ENCODE assay signal across 14 cellular contexts in genomic region chr4:118811008-118811764, GRCh38. TPM values are rescaled to one million over a fixed set of nuclear protein-coding genes. Genes with fewer than 3 reads are reported as not detected.
DNase-seq lines count a peak whose midpoint lies in the region; ATAC-seq and TF ChIP-seq lines count a peak whose summit lies in the region.
"Had no signal": no experiment of that assay in that cellular context is flagged by ENCODE, and none has a peak within 500 bp of the region (broad histone marks: within the 10 kb centered on the region; RNA-seq: fewer than 3 reads in every experiment).

No MANE protein-coding gene starts in this region.

- H3K36me3 ChIP-seq in BJ (ENCODE audit: control insufficient read depth, insufficient read depth, low read length) (peaks cover 38% of the 10 kb centered on the region), esophagus squamous epithelium (peaks cover 9 to 100% (median 17%) of the 10 kb centered on the region in 3 donors), mucosa of descending colon (ENCODE audit: low read depth) (peaks cover 6% of the 10 kb centered on the region)

- DNase-seq in BJ (ENCODE audit: low read depth) (peak; percentile 64), NOMO-1 (lab: John Stamatoyannopoulos, UW; ENCODE audit: unreplicated experiment in 2 of 2) (peak; percentile 33 to 77), esophagus squamous epithelium (lab: John Stamatoyannopoulos, UW) (no peak), renal cortical epithelial cell (ENCODE audit: low read depth) (peak; percentile 10), cerebellar cortex (ENCODE audit: low spot score) (no peak), mucosa of descending colon (no peak)
- DNase-seq: activated CD4-positive, alpha-beta T cell treated with anti-CD3 and anti-CD28 coated beads for 48 hours; activated naive CD4-positive, alpha-beta T cell treated with anti-CD3 and anti-CD28 coated beads for 36 hours; CD4-positive, alpha-beta T cell; effector memory CD8-positive, alpha-beta T cell; NCI-H2171 treated with DMSO at 0.1 percent for 48 hours; SJCRH30 had no signal

- H3K9me3 ChIP-seq in esophagus squamous epithelium, result no peaks in the 10 kb centered on the region
- no peaks in the 10 kb centered on the region for H3K9me3 ChIP-seq in mucosa of descending colon
- H3K9me3 ChIP-seq: SJCRH30 had no signal

- H3K27me3 ChIP-seq in BJ (ENCODE audit: control insufficient read depth, insufficient read depth, low read length) (no peaks in the 10 kb centered on the region), esophagus squamous epithelium (no peaks in the 10 kb centered on the region)
- H3K27me3 ChIP-seq: SJCRH30 had no signal

- H3K4me3 ChIP-seq in BJ (ENCODE audit: low read depth, low read length), result no peak overlapping the region
- no peak overlapping the region for H3K4me3 ChIP-seq in esophagus squamous epithelium
- no peak overlapping the region for H3K4me3 ChIP-seq in mucosa of descending colon
- H3K4me3 ChIP-seq: SJCRH30 had no signal

- POLR2A ChIA-PET in BJ (lab: Charles Lee), result interaction anchor here (0.6 to 0.8 kb wide), 2 partner anchors 24 to 73 kb away, joined by 3 to 7 read pairs; no protein-coding TSS in a partner anchor

- ATAC-seq in GM21515 (IDR thresholded peaks at IDR 0.05; ENCODE audit: unreplicated experiment) (no peak), GM21717 (IDR thresholded peaks at IDR 0.05; ENCODE audit: unreplicated experiment) (no peak), mucosa of descending colon (no peak)
- ATAC-seq: effector memory CD8-positive, alpha-beta T cell had no signal

- WGBS in esophagus squamous epithelium, 2 donors, result 54 to 58% methylated on average over 3 of the region's 3 CpGs

- TF ChIP-seq POLR2A in esophagus squamous epithelium (IDR thresholded peaks at IDR 0.05), result no peak

- peaks cover 0 to 4% (median 0%) of the 10 kb centered on the region in 3 donors for H3K4me1 ChIP-seq in esophagus squamous epithelium
- no peaks in the 10 kb centered on the region for H3K4me1 ChIP-seq in mucosa of descending colon (ENCODE audit: low read depth)
- H3K4me1 ChIP-seq: SJCRH30 had no signal

- TF ChIP-seq CTCF in BJ (IDR thresholded peaks at IDR 0.05; ENCODE audit: insufficient read depth, low read depth, low read length), result no peak
- TF ChIP-seq CTCF in esophagus squamous epithelium (IDR thresholded peaks at IDR 0.05), result no peak
- TF ChIP-seq CTCF in mucosa of descending colon (IDR thresholded peaks at IDR 0.05), result no peak

- intact Hi-C loops in esophagus squamous epithelium (cut with DNase I), result no loop called here
- intact Hi-C loops in mucosa of descending colon (cut with DNase I, micrococcal nuclease), result no loop called here

- peak overlapping the region in 3 of 4 donors; percentile 39 to 40 (median 40) for H3K27ac ChIP-seq in esophagus squamous epithelium
- H3K27ac ChIP-seq: SJCRH30 had no signal

- CTCF ChIA-PET in BJ (lab: Yijun Ruan, JAX), result no interaction called here

RNA-seq across cellular contexts. Expression of gene SEC24D, which starts 24.7 kb away (rescaled TPM):
- polyA plus RNA-seq in BJ (2011; rRNA removed), result 80.3 and 84.3 TPM in 2 replicates
- 90.4 and 135 TPM in 2 replicates for polyA minus RNA-seq in BJ (2011; rRNA and poly(A)+ RNA removed)
- total RNA-seq in esophagus squamous epithelium (10 to 100 TPM; 18.5 to 33.6 (median 21.6) TPM), renal cortical epithelial cell (42.5 and 62.1 TPM in 2 replicates), mucosa of descending colon (10 to 100 TPM; 22.1 to 55.6 (median 45.3) TPM)

Comparison
In these comparisons a context has a peak if more than half of its experiments do, and no peak if none do; other contexts are left out.
1. DNase-seq: peak in BJ (single experiment), NOMO-1 (2 of 2) and renal cortical epithelial cell (single experiment); none in esophagus squamous epithelium (single experiment), cerebellar cortex (single experiment) and mucosa of descending colon (0 of 3).